ENCODE assay signal across 32 cellular contexts in the genomic region with DNA sequence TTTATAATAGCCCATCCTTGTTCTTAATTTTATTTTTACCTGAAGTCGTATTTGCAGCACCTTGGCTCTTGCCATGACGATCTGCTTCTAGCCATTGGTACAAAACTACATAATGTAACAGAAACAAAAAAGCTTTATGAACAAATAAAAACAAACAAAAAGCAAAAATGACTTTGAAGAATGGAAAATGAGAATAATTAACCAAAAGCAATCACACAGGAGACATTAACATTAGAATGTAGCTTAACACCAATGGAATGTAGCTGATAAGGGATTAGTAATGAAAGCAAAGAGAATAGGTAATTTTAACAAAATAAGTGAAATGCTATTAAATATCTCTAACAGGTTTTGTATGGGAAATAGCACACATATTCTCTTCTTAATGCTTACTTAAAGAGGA.
"Had no signal": no experiment of that assay in that cellular context is flagged by ENCODE, and none has a peak within 500 bp of the region (broad histone marks: within the 10 kb centered on the region; RNA-seq: fewer than 3 reads in every experiment).

No MANE protein-coding gene starts in this region.

- H3K4me3 ChIP-seq: ascending aorta, esophagus squamous epithelium, pancreas, psoas muscle, sigmoid colon, stomach, tibial artery had no signal

- H3K9me3 Mint-ChIP-seq: activated T-helper 1 cell treated with anti-CD3 and anti-CD28 coated beads, Interleukin-12 subunit alpha, Interleukin-12 subunit beta, Interleukin-2, Interleukin-4 antibody, amounts not matched to agents 30 ng/mL and 10 ng/mL and 1 ng/mL, durations not matched to agents 14 hours and 24 hours and 36 hours; stimulated activated memory B cell treated with anti-CD40 and anti-IgM and Interleukin-4, amounts not matched to agents 10 μg/mL and 1 μg/mL and 100 μg/mL, for 72 hours had no signal

- H3K27me3 Mint-ChIP-seq: dendritic cell treated with granulocyte-macrophage colony-stimulating factor and Interleukin-4, amounts not matched to agents 40 ng/mL and 50 ng/mL, for 4 days; naive B cell; stimulated activated memory B cell treated with anti-CD40 and anti-IgM and Interleukin-4, amounts not matched to agents 10 μg/mL and 1 μg/mL and 100 μg/mL, for 72 hours had no signal

- H3K27ac Mint-ChIP-seq: activated naive CD4-positive, alpha-beta T cell treated with anti-CD3 and anti-CD28 coated beads for 36 hours; activated naive CD8-positive, alpha-beta T cell treated with anti-CD3 and anti-CD28 coated beads for 36 hours; activated T-helper 1 cell treated with anti-CD3 and anti-CD28 coated beads, Interleukin-12 subunit alpha, Interleukin-12 subunit beta, Interleukin-2, Interleukin-4 antibody, amounts not matched to agents 30 ng/mL and 10 ng/mL and 1 ng/mL, durations not matched to agents 14 hours and 24 hours and 36 hours; dendritic cell treated with granulocyte-macrophage colony-stimulating factor and Interleukin-4, amounts not matched to agents 40 ng/mL and 50 ng/mL, for 4 days; mesothelial cell of epicardium; stimulated activated memory B cell treated with anti-CD40 and anti-IgM and Interleukin-4, amounts not matched to agents 10 μg/mL and 1 μg/mL and 100 μg/mL, for 72 hours had no signal

- H3K4me3 Mint-ChIP-seq: activated naive CD4-positive, alpha-beta T cell treated with anti-CD3 and anti-CD28 coated beads for 36 hours; activated naive CD8-positive, alpha-beta T cell treated with anti-CD3 and anti-CD28 coated beads for 36 hours; activated T-helper 1 cell treated with anti-CD3 and anti-CD28 coated beads, Interleukin-12 subunit alpha, Interleukin-12 subunit beta, Interleukin-2, Interleukin-4 antibody, amounts not matched to agents 30 ng/mL and 10 ng/mL and 1 ng/mL, durations not matched to agents 14 hours and 24 hours and 36 hours; dendritic cell treated with granulocyte-macrophage colony-stimulating factor and Interleukin-4, amounts not matched to agents 40 ng/mL and 50 ng/mL, for 4 days; mesothelial cell of epicardium; stimulated activated memory B cell treated with anti-CD40 and anti-IgM and Interleukin-4, amounts not matched to agents 10 μg/mL and 1 μg/mL and 100 μg/mL, for 72 hours had no signal

- DNase-seq: activated CD4-positive, alpha-beta T cell treated with anti-CD3 and anti-CD28 coated beads for 48 hours; activated CD4-positive, alpha-beta T cell treated with anti-CD3 and anti-CD28 coated beads, Interleukin-2, amount 50 U/mL, for 48 hours; activated CD8-positive, alpha-beta memory T cell treated with anti-CD3 and anti-CD28 coated beads for 24 hours; activated effector memory CD4-positive, alpha-beta T cell treated with anti-CD3 and anti-CD28 coated beads, Interleukin-2, amount 50 U/mL, for 16 hours; activated naive CD4-positive, alpha-beta T cell treated with anti-CD3 and anti-CD28 coated beads for 36 hours; activated naive CD8-positive, alpha-beta T cell treated with anti-CD3 and anti-CD28 coated beads for 36 hours; activated T-cell treated with anti-CD3 and anti-CD28 coated beads, Interleukin-2, amount 50 U/mL, for 1 hour; brain microvascular endothelial cell; central memory CD4-positive, alpha-beta T cell; esophagus squamous epithelium; foreskin melanocyte; kidney; left colon; mammary epithelial cell; naive B cell; nucleus accumbens; pancreas; psoas muscle; sigmoid colon; small intestine; stimulated activated CD4-positive, alpha-beta T cell treated with anti-CD3 and anti-CD28 coated beads, Interleukin-1b, Interleukin-23, amount 100 ng/mL, for 48 hours; stimulated activated CD4-positive, alpha-beta T cell treated with anti-CD3 and anti-CD28 coated beads, Interleukin-4, amount 100 ng/mL, for 4 hours; stimulated activated CD8-positive, alpha-beta memory T cell treated with anti-CD3 and anti-CD28 coated beads, Interleukin-4, amount 100 ng/mL, for 48 hours; stomach; T-helper 1 cell; tibial artery had no signal

- H3K36me3 Mint-ChIP-seq: activated naive CD8-positive, alpha-beta T cell treated with anti-CD3 and anti-CD28 coated beads for 36 hours had no signal

- H3K4me1 Mint-ChIP-seq: activated naive CD8-positive, alpha-beta T cell treated with anti-CD3 and anti-CD28 coated beads for 36 hours had no signal

- H3K9me3 ChIP-seq: ascending aorta, esophagus squamous epithelium, pancreas, sigmoid colon, tibial artery had no signal

- H3K36me3 ChIP-seq: ascending aorta, brain microvascular endothelial cell, esophagus squamous epithelium had no signal

- ATAC-seq: left colon; pancreas; psoas muscle; stimulated activated memory B cell treated with anti-CD40 and anti-IgM and Interleukin-4, amounts not matched to agents 10 μg/mL and 1 μg/mL and 100 μg/mL, for 72 hours had no signal

- H3K27ac ChIP-seq: brain microvascular endothelial cell, epithelial cell of prostate, esophagus squamous epithelium, pancreas, psoas muscle, sigmoid colon, stomach, tibial artery had no signal

- FAIRE-seq: kidney, pancreas, small intestine had no signal

- H3K27me3 ChIP-seq: ascending aorta, brain microvascular endothelial cell, esophagus squamous epithelium, pancreas, sigmoid colon, stomach, tibial artery had no signal
